14 cellular contexts compared by ENCODE assay signal in genomic region chr11:110455718-110456117, GRCh38. TPM values are rescaled to one million over a fixed set of nuclear protein-coding genes. Genes with fewer than 3 reads are reported as not detected.
DNase-seq lines count a peak whose midpoint lies in the region; ATAC-seq, FAIRE-seq and TF ChIP-seq lines count a peak whose summit lies in the region.
"Had no signal": no experiment of that assay in that cellular context is flagged by ENCODE, and none has a peak within 500 bp of the region (broad histone marks: within the 10 kb centered on the region; RNA-seq: fewer than 3 reads in every experiment).

No MANE protein-coding gene starts in this region.

- DNase-seq in GM12892 (ENCODE audit: insufficient read length): no peak
- no peak for DNase-seq in GM19239 (ENCODE audit: insufficient read length, low spot score)
- no peak for DNase-seq in RKO (ENCODE audit: low spot score)
- DNase-seq in nucleus accumbens (lab: John Stamatoyannopoulos, UW): no peak
- no peak for DNase-seq in NCI-H2227 (lab: John Stamatoyannopoulos, UW; ENCODE audit: unreplicated experiment)
- no peak for DNase-seq in MV-4-11 (lab: John Stamatoyannopoulos, UW)
- DNase-seq: activated gamma-delta T cell, COR-L47, NCI-H146, SJCRH30 had no signal

- H3K27me3 Mint-ChIP-seq in activated T-helper 17 cell treated with anti-CD3 and anti-CD28 coated beads, Interleukin-2, amount 50 U/mL, for 72 hours: no peaks in the 10 kb centered on the region

- H3K36me3 Mint-ChIP-seq in activated T-helper 17 cell treated with anti-CD3 and anti-CD28 coated beads, Interleukin-2, amount 50 U/mL, for 72 hours (ENCODE audit: low read depth): peaks cover 73% of the 10 kb centered on the region

- H3K9me3 Mint-ChIP-seq in activated T-helper 17 cell treated with anti-CD3 and anti-CD28 coated beads, Interleukin-2, amount 50 U/mL, for 72 hours: no peaks in the 10 kb centered on the region

- H3K4me3 Mint-ChIP-seq in activated T-helper 17 cell treated with anti-CD3 and anti-CD28 coated beads, Interleukin-2, amount 50 U/mL, for 72 hours: peak overlapping the region; percentile 28

- H3K4me1 Mint-ChIP-seq in activated T-helper 17 cell treated with anti-CD3 and anti-CD28 coated beads, Interleukin-2, amount 50 U/mL, for 72 hours: peaks cover 34% of the 10 kb centered on the region

- H3K27ac Mint-ChIP-seq in activated T-helper 17 cell treated with anti-CD3 and anti-CD28 coated beads, Interleukin-2, amount 50 U/mL, for 72 hours: no peak overlapping the region

- TF ChIP-seq POLR2A in GM12892 (IDR thresholded peaks at IDR 0.05; ENCODE audit: low read depth, low read length): no peak

- FAIRE-seq in GM12892 (lab: Jason Lieb, UNC) (peak; percentile 70), GM19239 (lab: Jason Lieb, UNC) (peak; percentile 73)
- FAIRE-seq: astrocyte had no signal

- ATAC-seq in HG02938 (IDR thresholded peaks at IDR 0.05; ENCODE audit: unreplicated experiment): peak; percentile 38
- peak; percentile 59 for ATAC-seq in activated T-helper 17 cell treated with anti-CD3 and anti-CD28 coated beads, Interleukin-2, amount 50 U/mL, for 72 hours (replicated peaks)
- ATAC-seq: HCT116 had no signal

RNA-seq across cellular contexts. Expression of gene FDX1, which starts 26.0 kb away (rescaled TPM):
- polyA plus RNA-seq in GM12892 (2012; ENCODE audit: missing spikeins): 9.2 TPM
- 10 to 100 TPM in 1 of 2 donors, 1 to 10 TPM in 1; 8.5 to 15.3 TPM for total RNA-seq in activated T-helper 17 cell treated with anti-CD3 and anti-CD28 coated beads, Interleukin-2, amount 50 U/mL, for 72 hours
